In genomic region chr2:234765315-234765714, GRCh38 we compare ENCODE assay signal across 1 cellular context.
TF ChIP-seq lines count a peak whose summit lies in the region.

No MANE protein-coding gene starts in this region.

TF ChIP-seq in IMR-90, 13 proteins besides CTCF, POLR2A, EP300 and RAD21 (continued from another document):
- TF ChIP-seq SMC3 (IDR thresholded peaks at IDR 0.05; ENCODE audit: low read depth, low read length): no peak
